Comparison of ENCODE assay signal across 24 cellular contexts in the genomic region with DNA sequence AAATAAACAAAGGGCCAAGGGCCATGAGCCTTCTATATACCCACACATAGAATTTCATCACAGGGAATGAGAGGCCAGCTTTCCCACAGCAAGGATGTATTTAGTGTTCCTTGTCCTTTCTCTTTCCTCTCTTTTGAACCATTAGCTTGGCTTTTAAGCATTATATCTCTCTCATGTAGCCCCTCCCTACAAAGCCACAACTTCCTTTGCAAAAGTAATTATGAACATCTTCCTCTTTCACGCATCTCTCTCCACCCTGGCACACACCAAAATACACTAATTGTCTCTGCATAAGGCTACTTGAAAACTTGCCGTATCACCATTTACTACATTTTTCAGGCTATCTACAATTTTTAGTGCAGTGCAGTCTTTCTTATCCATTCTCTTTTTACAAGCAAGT. TPM values are rescaled to one million over a fixed set of nuclear protein-coding genes. Genes with fewer than 3 reads are reported as not detected.
A peak's percentile ranks its signal among the peaks of the same experiment; 100 is the strongest.
DNase-seq lines count a peak whose midpoint lies in the region; ATAC-seq and TF ChIP-seq lines count a peak whose summit lies in the region.
"Had no signal": no experiment of that assay in that cellular context is flagged by ENCODE, and none has a peak within 500 bp of the region (broad histone marks: within the 10 kb centered on the region; RNA-seq: fewer than 3 reads in every experiment).

No MANE protein-coding gene starts in this region.

- TF ChIP-seq CTCF in PC-3 (conservative IDR thresholded peaks at IDR 0.05; ENCODE audit: low read depth, low read length): no peak

- H3K4me2 ChIP-seq in PC-3 (ENCODE audit: low read length): no peak overlapping the region
- H3K4me2 ChIP-seq: KMS-11 had no signal

- H3K4me3 ChIP-seq in PC-3 (ENCODE audit: low read length): no peak overlapping the region
- H3K4me3 ChIP-seq: body of pancreas, esophagus squamous epithelium, psoas muscle, tibial nerve had no signal

- peaks cover 13% of the 10 kb centered on the region for H3K4me1 ChIP-seq in PC-3 (ENCODE audit: insufficient read depth, low read length)
- H3K4me1 ChIP-seq: psoas muscle had no signal

- peaks cover 23% of the 10 kb centered on the region for H3K4me1 Mint-ChIP-seq in activated naive CD8-positive, alpha-beta T cell treated with anti-CD3 and anti-CD28 coated beads, Interleukin-2, amount 10 ng/mL, durations not matched to agents 7 days and 5 days
- H3K4me1 Mint-ChIP-seq in activated naive CD8-positive, alpha-beta T cell treated with anti-CD3 and anti-CD28 coated beads, Interleukin-2, amount 50 U/mL, for 24 hours: peaks cover 22% of the 10 kb centered on the region
- peaks cover 22% of the 10 kb centered on the region for H3K4me1 Mint-ChIP-seq in T-helper 2 cell treated with Interferon-gamma antibody and Interleukin-4, amounts not matched to agents 5 μg/mL and 100 μg/mL, for 36 hours (ENCODE audit: low read depth)

- BruUV-seq in PC-3 (replicated peaks; lab: Mats Ljungman, UMichigan): no TSS peak

- H3K27ac Mint-ChIP-seq in activated naive CD8-positive, alpha-beta T cell treated with anti-CD3 and anti-CD28 coated beads, Interleukin-2, amount 10 ng/mL, durations not matched to agents 7 days and 5 days: no peak overlapping the region
- no peak overlapping the region for H3K27ac Mint-ChIP-seq in activated naive CD8-positive, alpha-beta T cell treated with anti-CD3 and anti-CD28 coated beads, Interleukin-2, amount 50 U/mL, for 24 hours
- no peak overlapping the region for H3K27ac Mint-ChIP-seq in T-helper 2 cell treated with Interferon-gamma antibody and Interleukin-4, amounts not matched to agents 5 μg/mL and 100 μg/mL, for 36 hours
- H3K27ac Mint-ChIP-seq: activated B cell treated with CpG ODN at 0.5 μM for 24 hours; activated CD8-positive, alpha-beta T cell treated with anti-CD3 and anti-CD28 coated beads, Interleukin-2, amount 10 ng/mL, durations not matched to agents 7 days and 5 days; activated T-cell treated with anti-CD3 and anti-CD28 coated beads, Interleukin-2, amount 50 U/mL, for 24 hours; mesothelial cell of epicardium had no signal

- intact Hi-C loops in PC-3 (cut with micrococcal nuclease): no loop called here

- no peaks in the 10 kb centered on the region for H3K36me3 ChIP-seq in PC-3 (ENCODE audit: low read depth, low read length)
- H3K36me3 ChIP-seq: esophagus squamous epithelium, tibial nerve had no signal

- DNase-seq in activated naive CD8-positive, alpha-beta T cell treated with anti-CD3 and anti-CD28 coated beads, Interleukin-2, amount 10 ng/mL, durations not matched to agents 7 days and 5 days: no peak
- no peak for DNase-seq in activated naive CD8-positive, alpha-beta T cell treated with anti-CD3 and anti-CD28 coated beads, Interleukin-2, amount 50 U/mL, for 24 hours
- DNase-seq in NAMALWA (ENCODE audit: low spot score) (peak; percentile 9), glomerular visceral epithelial cell (ENCODE audit: extremely low spot score) (no peak), iPS-NIHi7 (ENCODE audit: extremely low spot score) (no peak), PC-3 (no peak)
- DNase-seq in T-helper 2 cell treated with Interferon-gamma antibody and Interleukin-4, amounts not matched to agents 5 μg/mL and 100 μg/mL, for 36 hours (ENCODE audit: low spot score): no peak
- DNase-seq: ACHN; activated B cell treated with CpG ODN at 0.5 μM for 24 hours; activated CD8-positive, alpha-beta T cell treated with anti-CD3 and anti-CD28 coated beads, Interleukin-2, amount 10 ng/mL, durations not matched to agents 7 days and 5 days; activated naive CD4-positive, alpha-beta T cell treated with Interleukin-2 at 50 U/mL for 16 hours; activated T-cell treated with anti-CD3 and anti-CD28 coated beads, Interleukin-2, amount 50 U/mL, for 24 hours; body of pancreas; DMS79; esophagus squamous epithelium; GOT3; NCI-H510A treated with DMSO at 0.1 percent for 48 hours; psoas muscle; SHP77 treated with DMSO at 0.1 percent for 48 hours; stimulated activated naive CD8-positive, alpha-beta T cell treated with anti-CD3 and anti-CD28 coated beads, Interleukin-15, Interleukin-2, amounts not matched to agents 100 U/mL and 50 U/mL, for 24 hours had no signal

- H3K4me3 Mint-ChIP-seq in activated naive CD8-positive, alpha-beta T cell treated with anti-CD3 and anti-CD28 coated beads, Interleukin-2, amount 10 ng/mL, durations not matched to agents 7 days and 5 days: peak overlapping the region; percentile 11
- H3K4me3 Mint-ChIP-seq in activated naive CD8-positive, alpha-beta T cell treated with anti-CD3 and anti-CD28 coated beads, Interleukin-2, amount 50 U/mL, for 24 hours: no peak overlapping the region
- H3K4me3 Mint-ChIP-seq in T-helper 2 cell treated with Interferon-gamma antibody and Interleukin-4, amounts not matched to agents 5 μg/mL and 100 μg/mL, for 36 hours: peak overlapping the region; percentile 25
- H3K4me3 Mint-ChIP-seq: activated B cell treated with CpG ODN at 0.5 μM for 24 hours; activated CD8-positive, alpha-beta T cell treated with anti-CD3 and anti-CD28 coated beads, Interleukin-2, amount 10 ng/mL, durations not matched to agents 7 days and 5 days; mesothelial cell of epicardium had no signal

- no peaks in the 10 kb centered on the region for H3K27me3 ChIP-seq in PC-3 (ENCODE audit: low read length)
- H3K27me3 ChIP-seq: tibial nerve had no signal

- H3K9ac ChIP-seq in PC-3 (ENCODE audit: low read length): no peak overlapping the region
- H3K9ac ChIP-seq: KMS-11 had no signal

- H3K79me2 ChIP-seq in PC-3 (ENCODE audit: low read length): no peaks in the 10 kb centered on the region

- H3K27me3 Mint-ChIP-seq in activated naive CD8-positive, alpha-beta T cell treated with anti-CD3 and anti-CD28 coated beads, Interleukin-2, amount 10 ng/mL, durations not matched to agents 7 days and 5 days: peaks cover 6% of the 10 kb centered on the region
- H3K27me3 Mint-ChIP-seq in activated naive CD8-positive, alpha-beta T cell treated with anti-CD3 and anti-CD28 coated beads, Interleukin-2, amount 50 U/mL, for 24 hours: peaks cover 12% of the 10 kb centered on the region
- peaks cover 44% of the 10 kb centered on the region for H3K27me3 Mint-ChIP-seq in T-helper 2 cell treated with Interferon-gamma antibody and Interleukin-4, amounts not matched to agents 5 μg/mL and 100 μg/mL, for 36 hours (ENCODE audit: low read depth)

- H2AFZ ChIP-seq in PC-3 (ENCODE audit: low read length): no peak overlapping the region

- no peaks in the 10 kb centered on the region for H3K36me3 Mint-ChIP-seq in activated naive CD8-positive, alpha-beta T cell treated with anti-CD3 and anti-CD28 coated beads, Interleukin-2, amount 10 ng/mL, durations not matched to agents 7 days and 5 days
- no peaks in the 10 kb centered on the region for H3K36me3 Mint-ChIP-seq in activated naive CD8-positive, alpha-beta T cell treated with anti-CD3 and anti-CD28 coated beads, Interleukin-2, amount 50 U/mL, for 24 hours (ENCODE audit: low read depth)
- H3K36me3 Mint-ChIP-seq in T-helper 2 cell treated with Interferon-gamma antibody and Interleukin-4, amounts not matched to agents 5 μg/mL and 100 μg/mL, for 36 hours (ENCODE audit: low read depth): peaks cover 1% of the 10 kb centered on the region
- H3K36me3 Mint-ChIP-seq: mesothelial cell of epicardium had no signal

- CTCF ChIA-PET in PC-3 (lab: Charles Lee): no interaction called here

- ATAC-seq in activated naive CD8-positive, alpha-beta T cell treated with anti-CD3 and anti-CD28 coated beads, Interleukin-2, amount 10 ng/mL, durations not matched to agents 7 days and 5 days (ENCODE audit: low read depth): no peak
- no peak for ATAC-seq in activated naive CD8-positive, alpha-beta T cell treated with anti-CD3 and anti-CD28 coated beads, Interleukin-2, amount 50 U/mL, for 24 hours
- ATAC-seq in PC-3: no peak
- ATAC-seq: activated CD8-positive, alpha-beta T cell treated with anti-CD3 and anti-CD28 coated beads, Interleukin-2, amount 10 ng/mL, durations not matched to agents 7 days and 5 days; body of pancreas; psoas muscle; stimulated activated naive CD8-positive, alpha-beta T cell treated with anti-CD3 and anti-CD28 coated beads, Interleukin-15, Interleukin-2, amounts not matched to agents 100 U/mL and 50 U/mL, for 24 hours had no signal

- H4K20me1 ChIP-seq in PC-3 (ENCODE audit: low read length): no peaks in the 10 kb centered on the region

- H3K9me3 Mint-ChIP-seq in activated naive CD8-positive, alpha-beta T cell treated with anti-CD3 and anti-CD28 coated beads, Interleukin-2, amount 10 ng/mL, durations not matched to agents 7 days and 5 days: peaks cover 1% of the 10 kb centered on the region
- H3K9me3 Mint-ChIP-seq in activated naive CD8-positive, alpha-beta T cell treated with anti-CD3 and anti-CD28 coated beads, Interleukin-2, amount 50 U/mL, for 24 hours: no peaks in the 10 kb centered on the region
- no peaks in the 10 kb centered on the region for H3K9me3 Mint-ChIP-seq in T-helper 2 cell treated with Interferon-gamma antibody and Interleukin-4, amounts not matched to agents 5 μg/mL and 100 μg/mL, for 36 hours
- H3K9me3 Mint-ChIP-seq: activated B cell treated with CpG ODN at 0.5 μM for 24 hours; activated T-cell treated with anti-CD3 and anti-CD28 coated beads, Interleukin-2, amount 50 U/mL, for 24 hours; mesothelial cell of epicardium had no signal

- H3K9me3 ChIP-seq in PC-3 (ENCODE audit: low read length): no peaks in the 10 kb centered on the region
- H3K9me3 ChIP-seq: body of pancreas, esophagus squamous epithelium, psoas muscle, tibial nerve had no signal

- POLR2A ChIA-PET in activated naive CD8-positive, alpha-beta T cell treated with anti-CD3 and anti-CD28 coated beads, Interleukin-2, amount 10 ng/mL, durations not matched to agents 7 days and 5 days (lab: Charles Lee): no interaction called here
- POLR2A ChIA-PET in PC-3 (lab: Charles Lee; ENCODE audit: unreplicated experiment): no interaction called here

- no peaks in the 10 kb centered on the region for H3F3A ChIP-seq in PC-3 (ENCODE audit: low read length, unreplicated experiment)

- H3K27ac ChIP-seq in temporal lobe (ENCODE audit: low read depth, low read length): peak overlapping the region; percentile 90
- H3K27ac ChIP-seq in PC-3 (ENCODE audit: low read length): no peak overlapping the region
- H3K27ac ChIP-seq: body of pancreas, esophagus squamous epithelium, KMS-11, psoas muscle, tibial nerve had no signal

- H3K9me2 ChIP-seq in PC-3 (replicated peaks; ENCODE audit: low read length): no peaks in the 10 kb centered on the region

RNA-seq across cellular contexts. Expression of a gene that starts 1.9 kb away (rescaled TPM):
- total RNA-seq in activated naive CD8-positive, alpha-beta T cell treated with anti-CD3 and anti-CD28 coated beads, Interleukin-2, amount 10 ng/mL, durations not matched to agents 7 days and 5 days: 1 to 10 TPM; 4.7 to 7.8 TPM
- total RNA-seq in temporal lobe (18.2 TPM), PC-3 (2014; rRNA removed) (3.4 and 3.8 TPM in 2 replicates)
- total RNA-seq: activated B cell treated with CpG ODN at 0.5 μM for 24 hours, body of pancreas, esophagus squamous epithelium, mesothelial cell of epicardium had no signal
